ENCODE assay signal across 15 cellular contexts in genomic region chr9:13113201-13113600, GRCh38.
DNase-seq lines count a peak whose midpoint lies in the region; ATAC-seq and TF ChIP-seq lines count a peak whose summit lies in the region.
"Had no signal": no experiment of that assay in that cellular context is flagged by ENCODE, and none has a peak within 500 bp of the region (broad histone marks: within the 10 kb centered on the region; RNA-seq: fewer than 3 reads in every experiment).

No MANE protein-coding gene starts in this region.

- peak; percentile 7 for DNase-seq in NCI-H2171 treated with DMSO at 0.1 percent for 48 hours (lab: John Stamatoyannopoulos, UW)
- no peak for DNase-seq in NCI-H2171 (lab: John Stamatoyannopoulos, UW)
- peak; percentile 57 for DNase-seq in adipocyte (ENCODE audit: low read depth)
- peak; percentile 71 to 73 for DNase-seq in fibroblast of lung (ENCODE audit: low read depth in 2 of 2)
- no peak for DNase-seq in NCI-H748 treated with DMSO at 0.1 percent for 48 hours (lab: John Stamatoyannopoulos, UW)
- no peak for DNase-seq in mesothelial cell of epicardium (ENCODE audit: low spot score in 2 of 2, unreplicated experiment in 2 of 2)
- no peak for DNase-seq in activated T-cell treated with anti-CD3 and anti-CD28 coated beads, Interleukin-2, amount 50 U/mL, for 72 hours
- DNase-seq: activated CD4-positive, alpha-beta T cell treated with anti-CD3 and anti-CD28 coated beads, Interleukin-2, amount 50 U/mL, for 4 hours; effector CD8-positive, alpha-beta T cell; head of caudate nucleus; NCI-H2107; stimulated activated naive CD4-positive, alpha-beta T cell treated with Interleukin-2 at 50 U/mL for 16 hours had no signal

- ATAC-seq in activated T-cell treated with anti-CD3 and anti-CD28 coated beads, Interleukin-2, amount 50 U/mL, for 72 hours (replicated peaks in 1 of 2): no peak
- no peak for ATAC-seq in GM21360 (IDR thresholded peaks at IDR 0.05; ENCODE audit: unreplicated experiment)
- ATAC-seq: activated T-helper 17 cell treated with anti-CD3 and anti-CD28 coated beads, Interleukin-2, amount 50 U/mL, for 72 hours had no signal

- H3K79me2 ChIP-seq in fibroblast of lung (ENCODE audit: control insufficient read depth, insufficient read depth, low read length): no peaks in the 10 kb centered on the region

- no peaks in the 10 kb centered on the region for H3K27me3 ChIP-seq in adipocyte (replicated peaks; ENCODE audit: control insufficient read depth, insufficient read depth, low read length)
- no peaks in the 10 kb centered on the region for H3K27me3 ChIP-seq in fibroblast of lung (ENCODE audit: control insufficient read depth, insufficient read depth, low read length)

- H3K4me3 ChIP-seq in adipocyte (ENCODE audit: low read length) (no peak overlapping the region), fibroblast of lung (replicated peaks in 1 of 4; ENCODE audit: control extremely low read depth in 1 of 4, insufficient read depth in 1 of 4, low read depth in 3 of 4, low read length in 4 of 4) (no peak overlapping the region)
- H3K4me3 ChIP-seq: skin epidermis had no signal

- no peak overlapping the region for H3K9ac ChIP-seq in adipocyte (ENCODE audit: low read length)
- no peak overlapping the region for H3K9ac ChIP-seq in fibroblast of lung (ENCODE audit: insufficient read depth, low read length)

- H3K4me3 Mint-ChIP-seq in mesothelial cell of epicardium: no peak overlapping the region
- no peak overlapping the region for H3K4me3 Mint-ChIP-seq in activated T-cell treated with anti-CD3 and anti-CD28 coated beads, Interleukin-2, amount 50 U/mL, for 72 hours
- H3K4me3 Mint-ChIP-seq: activated T-helper 17 cell treated with anti-CD3 and anti-CD28 coated beads, Interleukin-2, amount 50 U/mL, for 72 hours had no signal

- H3K9me3 Mint-ChIP-seq in mesothelial cell of epicardium: no peaks in the 10 kb centered on the region
- H3K9me3 Mint-ChIP-seq in activated T-cell treated with anti-CD3 and anti-CD28 coated beads, Interleukin-2, amount 50 U/mL, for 72 hours: peaks cover 3 to 6% of the 10 kb centered on the region in 2 donors
- H3K9me3 Mint-ChIP-seq: activated T-helper 17 cell treated with anti-CD3 and anti-CD28 coated beads, Interleukin-2, amount 50 U/mL, for 72 hours had no signal

- peaks cover 24% of the 10 kb centered on the region for H3K36me3 ChIP-seq in adipocyte (ENCODE audit: control insufficient read depth, insufficient read depth, low read length, severe bottlenecking)
- peaks cover 2% of the 10 kb centered on the region for H3K36me3 ChIP-seq in fibroblast of lung (ENCODE audit: control insufficient read depth, insufficient read depth, low read length)

- no peak overlapping the region for H2AFZ ChIP-seq in fibroblast of lung (ENCODE audit: low read length)

- H3K27ac ChIP-seq in fibroblast of lung (ENCODE audit: insufficient read depth, low read length): no peak overlapping the region

- peaks cover 53% of the 10 kb centered on the region for H3K36me3 Mint-ChIP-seq in mesothelial cell of epicardium
- H3K36me3 Mint-ChIP-seq in activated T-cell treated with anti-CD3 and anti-CD28 coated beads, Interleukin-2, amount 50 U/mL, for 72 hours (ENCODE audit: insufficient read depth in 2 of 2): no peaks in the 10 kb centered on the region

- peak overlapping the region; percentile 29 for H3K4me2 ChIP-seq in fibroblast of lung (ENCODE audit: extremely low read depth, insufficient read depth, low read length)

- H3K27me3 Mint-ChIP-seq in mesothelial cell of epicardium (ENCODE audit: low read depth): no peaks in the 10 kb centered on the region
- H3K27me3 Mint-ChIP-seq in activated T-cell treated with anti-CD3 and anti-CD28 coated beads, Interleukin-2, amount 50 U/mL, for 72 hours (ENCODE audit: low read depth): no peaks in the 10 kb centered on the region
- H3K27me3 Mint-ChIP-seq: activated T-helper 17 cell treated with anti-CD3 and anti-CD28 coated beads, Interleukin-2, amount 50 U/mL, for 72 hours had no signal

- no peaks in the 10 kb centered on the region for H3K9me3 ChIP-seq in adipocyte (ENCODE audit: control insufficient read depth, low read length)
- no peaks in the 10 kb centered on the region for H3K9me3 ChIP-seq in fibroblast of lung (ENCODE audit: control insufficient read depth, insufficient read depth, low read depth, low read length)

- TF ChIP-seq CTCF in fibroblast of lung (conservative IDR thresholded peaks at IDR 0.05 in 1 of 2, IDR thresholded peaks at IDR 0.05 in 1 of 2; ENCODE audit: low read depth in 1 of 2, low read length in 2 of 2) (no peak), mesothelial cell of epicardium (IDR thresholded peaks at IDR 0.05; ENCODE audit: unreplicated experiment) (no peak)

- H3K27ac Mint-ChIP-seq in mesothelial cell of epicardium: no peak overlapping the region
- H3K27ac Mint-ChIP-seq in activated T-cell treated with anti-CD3 and anti-CD28 coated beads, Interleukin-2, amount 50 U/mL, for 72 hours: no peak overlapping the region
- H3K27ac Mint-ChIP-seq: activated T-helper 17 cell treated with anti-CD3 and anti-CD28 coated beads, Interleukin-2, amount 50 U/mL, for 72 hours had no signal

- H4K20me1 ChIP-seq in fibroblast of lung (ENCODE audit: control insufficient read depth, extremely low read depth, insufficient read depth, low read length): no peaks in the 10 kb centered on the region

- peaks cover 41% of the 10 kb centered on the region for H3K4me1 ChIP-seq in adipocyte (ENCODE audit: control insufficient read depth, insufficient read depth, low read length)
- peaks cover 4% of the 10 kb centered on the region for H3K4me1 ChIP-seq in fibroblast of lung (ENCODE audit: control insufficient read depth, extremely low read depth, insufficient read depth, low read length)

- H3K4me1 Mint-ChIP-seq in mesothelial cell of epicardium: peaks cover 11% of the 10 kb centered on the region
- no peaks in the 10 kb centered on the region for H3K4me1 Mint-ChIP-seq in activated T-cell treated with anti-CD3 and anti-CD28 coated beads, Interleukin-2, amount 50 U/mL, for 72 hours (ENCODE audit: low read depth)
- H3K4me1 Mint-ChIP-seq: activated T-helper 17 cell treated with anti-CD3 and anti-CD28 coated beads, Interleukin-2, amount 50 U/mL, for 72 hours had no signal

Comparison
In these comparisons a context has a peak if more than half of its experiments do, and no peak if none do; other contexts are left out.
1. DNase-seq: peak in NCI-H2171 treated with DMSO at 0.1 percent for 48 hours (single experiment), adipocyte (single experiment) and fibroblast of lung (2 of 2); none in NCI-H2171 (single experiment), NCI-H748 treated with DMSO at 0.1 percent for 48 hours (single experiment), mesothelial cell of epicardium (0 of 2) and activated T-cell treated with anti-CD3 and anti-CD28 coated beads, Interleukin-2, amount 50 U/mL, for 72 hours (0 of 2).